Comparison of ENCODE assay signal across 2 cellular contexts in genomic region chr2:85577063-85577385, GRCh38.
TF ChIP-seq lines count a peak whose summit lies in the region.

No MANE protein-coding gene starts in this region.

TF ChIP-seq in endothelial cell of umbilical vein, 7 proteins besides CTCF, POLR2A, EP300 and RAD21:
- TF ChIP-seq POLR2AphosphoS5 (IDR thresholded peaks at IDR 0.05; ENCODE audit: insufficient read depth, low read depth, low read length): no peak
- no peak for TF ChIP-seq JUN (IDR thresholded peaks at IDR 0.05; ENCODE audit: borderline replicate concordance, insufficient read depth, insufficient read length, low read depth)
- no peak for TF ChIP-seq EZH2 (IDR thresholded peaks at IDR 0.05; ENCODE audit: borderline replicate concordance, low read depth, low read length, severe bottlenecking)
- TF ChIP-seq GATA2 (IDR thresholded peaks at IDR 0.05; ENCODE audit: insufficient read depth, insufficient read length, low read depth, low read length): no peak
- no peak for TF ChIP-seq MYC (IDR thresholded peaks at IDR 0.05; ENCODE audit: low read depth, low read length)

TF ChIP-seq in SK-N-SH, 30 proteins besides CTCF, POLR2A, EP300 and RAD21:
- TF ChIP-seq CHD2 (IDR thresholded peaks at IDR 0.05; ENCODE audit: low read length, partially characterized antibody) (no peak), ELF1 (IDR thresholded peaks at IDR 0.05) (no peak), GABPA (IDR thresholded peaks at IDR 0.05; ENCODE audit: low read depth) (no peak), TEAD4 (IDR thresholded peaks at IDR 0.05; ENCODE audit: borderline replicate concordance, insufficient read depth) (no peak), YY1 (IDR thresholded peaks at IDR 0.05; ENCODE audit: low read depth) (no peak), MXI1 (IDR thresholded peaks at IDR 0.05; ENCODE audit: low read depth, low read length) (no peak), TAF1 (IDR thresholded peaks at IDR 0.05; ENCODE audit: borderline replicate concordance, low read depth, low read length) (no peak), SIN3A (IDR thresholded peaks at IDR 0.05; ENCODE audit: borderline replicate concordance, low read depth, low read length) (no peak), TCF12 (IDR thresholded peaks at IDR 0.05) (no peak)
